In the genomic region with DNA sequence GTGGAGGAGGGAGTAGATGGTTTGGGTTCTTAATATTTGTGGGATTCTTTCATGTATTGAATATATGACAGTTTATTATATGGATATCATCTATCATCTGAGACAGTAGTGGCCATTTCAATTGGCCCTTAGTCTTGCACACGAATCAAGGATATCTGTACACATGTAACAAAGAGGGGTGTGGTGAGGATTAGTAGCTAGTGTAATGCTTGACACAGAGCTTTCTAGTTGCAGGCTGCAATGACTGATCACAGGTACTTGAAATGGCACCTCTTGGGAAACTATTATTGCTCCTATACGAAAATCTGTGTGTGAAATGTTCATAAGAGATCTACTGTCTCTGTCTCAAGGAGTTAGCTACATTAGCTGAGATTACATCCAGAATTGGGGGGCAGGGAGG, we compare ENCODE assay signal across 14 cellular contexts. TPM values are rescaled to one million over a fixed set of nuclear protein-coding genes. Genes with fewer than 3 reads are reported as not detected.
DNase-seq lines count a peak whose midpoint lies in the region; ATAC-seq and TF ChIP-seq lines count a peak whose summit lies in the region.
"Had no signal": no experiment of that assay in that cellular context is flagged by ENCODE, and none has a peak within 500 bp of the region (broad histone marks: within the 10 kb centered on the region; RNA-seq: fewer than 3 reads in every experiment).

No MANE protein-coding gene starts in this region.

- H3K27me3 Mint-ChIP-seq in immature natural killer cell (ENCODE audit: low read depth in 3 of 3) = peaks cover 2 to 12% (median 4%) of the 10 kb centered on the region in 3 donors
- peaks cover 15% of the 10 kb centered on the region for H3K27me3 Mint-ChIP-seq in activated CD4-positive, alpha-beta T cell treated with anti-CD3 and anti-CD28 coated beads, Interleukin-2, amount 10 ng/mL, durations not matched to agents 7 days and 5 days

- no peak overlapping the region for H3K27ac ChIP-seq in IMR-90 (ENCODE audit: insufficient read depth, low read length)
- H3K27ac ChIP-seq in Panc1 (ENCODE audit: low read length) = peak overlapping the region; percentile 100
- peak overlapping the region; percentile 91 for H3K27ac ChIP-seq in epithelial cell of prostate

- H4K20me1 ChIP-seq in IMR-90 (ENCODE audit: insufficient read depth, low read length) = no peaks in the 10 kb centered on the region

- POLR2A ChIA-PET in IMR-90 (lab: Charles Lee; ENCODE audit: unreplicated experiment) (no interaction called here), Panc1 (lab: Charles Lee) (interaction anchor here (0.6 to 1.3 kb wide), 3 partner anchors 14 to 64 kb away, joined by 3 to 6 read pairs (median 3); no protein-coding TSS in a partner anchor)
- POLR2A ChIA-PET in activated CD4-positive, alpha-beta T cell treated with anti-CD3 and anti-CD28 coated beads, Interleukin-2, amount 10 ng/mL, durations not matched to agents 7 days and 5 days (lab: Charles Lee) = no interaction called here

- H2AK9ac ChIP-seq in IMR-90 (replicated peaks; ENCODE audit: low read depth, low read length, poor library complexity) = no peak overlapping the region

- WGBS in IMR-90 (ENCODE audit: extremely low coverage in 2 of 2, insufficient read length in 1 of 2), 2 experiments = no CpG with 5 or more reads among the region's 2 CpGs

- H3K9me3 ChIP-seq in IMR-90 (ENCODE audit: control insufficient read depth, insufficient read depth, low read length) (no peaks in the 10 kb centered on the region), Panc1 (ENCODE audit: control insufficient read depth, insufficient read depth, low read depth, low read length) (no peaks in the 10 kb centered on the region)
- H3K9me3 ChIP-seq: HAP-1 had no signal

- no peak overlapping the region for H3K56ac ChIP-seq in IMR-90 (ENCODE audit: extremely low read depth, insufficient read depth, low read length)

- no peak overlapping the region for H3K4me2 ChIP-seq in IMR-90 (ENCODE audit: low read depth, low read length)

- H3K4me3 Mint-ChIP-seq in immature natural killer cell = no peak overlapping the region
- no peak overlapping the region for H3K4me3 Mint-ChIP-seq in activated CD4-positive, alpha-beta T cell treated with anti-CD3 and anti-CD28 coated beads, Interleukin-2, amount 10 ng/mL, durations not matched to agents 7 days and 5 days
- H3K4me3 Mint-ChIP-seq: HFFc6 had no signal

- H3K36me3 ChIP-seq in IMR-90 (ENCODE audit: control insufficient read depth, insufficient read depth, low read length) (peaks cover 2% of the 10 kb centered on the region), Panc1 (ENCODE audit: control insufficient read depth, insufficient read depth, low read length) (peaks cover 9% of the 10 kb centered on the region; the same call in 1 of the 2 replicates)
- H3K36me3 ChIP-seq: HAP-1 had no signal

- DNase-seq in IMR-90 = no peak
- no peak for DNase-seq in Panc1 (ENCODE audit: low read depth, low spot score)
- no peak for DNase-seq in epithelial cell of prostate (ENCODE audit: low read depth, low spot score)
- no peak for DNase-seq in NCI-H524 treated with DMSO at 0.1 percent for 48 hours (lab: John Stamatoyannopoulos, UW)
- DNase-seq in immature natural killer cell = no peak
- no peak for DNase-seq in activated CD4-positive, alpha-beta T cell treated with anti-CD3 and anti-CD28 coated beads, Interleukin-2, amount 10 ng/mL, durations not matched to agents 7 days and 5 days
- DNase-seq: C1 segment of cervical spinal cord; CD4-positive, alpha-beta memory T cell; COR-L47; DMS153; DND-41; GOT3; HFFc6 had no signal

- BruUV-seq in IMR-90 (replicated peaks; lab: Mats Ljungman, UMichigan) = no TSS peak
- no TSS peak for BruUV-seq in Panc1 (replicated peaks; lab: Mats Ljungman, UMichigan)

- H3K4ac ChIP-seq in IMR-90 (ENCODE audit: low read depth, low read length) = no peak overlapping the region

- H4K91ac ChIP-seq in IMR-90 (ENCODE audit: insufficient read depth, low read depth, low read length) = no peak overlapping the region

- no peak overlapping the region; the same call in 1 of the 2 replicates for H2BK120ac ChIP-seq in IMR-90 (ENCODE audit: low read depth, low read length)

- ATAC-seq in IMR-90 (ENCODE audit: low read depth) (no peak), Panc1 (no peak)

- H3K9me3 Mint-ChIP-seq in immature natural killer cell = no peaks in the 10 kb centered on the region
- no peaks in the 10 kb centered on the region for H3K9me3 Mint-ChIP-seq in activated CD4-positive, alpha-beta T cell treated with anti-CD3 and anti-CD28 coated beads, Interleukin-2, amount 10 ng/mL, durations not matched to agents 7 days and 5 days
- H3K9me3 Mint-ChIP-seq: CD4-positive, alpha-beta memory T cell; HFFc6 had no signal

- H3K27ac Mint-ChIP-seq in immature natural killer cell = no peak overlapping the region
- H3K27ac Mint-ChIP-seq in activated CD4-positive, alpha-beta T cell treated with anti-CD3 and anti-CD28 coated beads, Interleukin-2, amount 10 ng/mL, durations not matched to agents 7 days and 5 days = no peak overlapping the region
- H3K27ac Mint-ChIP-seq: CD4-positive, alpha-beta memory T cell; HFFc6 had no signal

- no peaks in the 10 kb centered on the region for H3K36me3 Mint-ChIP-seq in immature natural killer cell
- H3K36me3 Mint-ChIP-seq in activated CD4-positive, alpha-beta T cell treated with anti-CD3 and anti-CD28 coated beads, Interleukin-2, amount 10 ng/mL, durations not matched to agents 7 days and 5 days (ENCODE audit: low read depth) = no peaks in the 10 kb centered on the region
- H3K36me3 Mint-ChIP-seq: CD4-positive, alpha-beta memory T cell had no signal

- TF ChIP-seq POLR2A in IMR-90 (IDR thresholded peaks at IDR 0.05; ENCODE audit: low read depth, low read length) = no peak

- H3K4me1 Mint-ChIP-seq in immature natural killer cell = no peaks in the 10 kb centered on the region
- no peaks in the 10 kb centered on the region for H3K4me1 Mint-ChIP-seq in activated CD4-positive, alpha-beta T cell treated with anti-CD3 and anti-CD28 coated beads, Interleukin-2, amount 10 ng/mL, durations not matched to agents 7 days and 5 days
- H3K4me1 Mint-ChIP-seq: CD4-positive, alpha-beta memory T cell had no signal

- no peak for TF ChIP-seq RAD21 in IMR-90 (IDR thresholded peaks at IDR 0.05; ENCODE audit: low read length)

- no peak overlapping the region for H2BK20ac ChIP-seq in IMR-90 (ENCODE audit: low read depth, low read length)

- 0 out of 2 replicates have a peak, but pooled peaks cover 5% of the 10 kb centered on the region for H3K9me1 ChIP-seq in IMR-90 (ENCODE audit: insufficient read depth, low read length)

- H3K4me1 ChIP-seq in IMR-90 (ENCODE audit: control insufficient read depth, insufficient read depth, low read length) (peaks cover 2% of the 10 kb centered on the region), Panc1 (ENCODE audit: control insufficient read depth, insufficient read depth, low read length) (peaks cover 48% of the 10 kb centered on the region)

- no peak overlapping the region for H3K23ac ChIP-seq in IMR-90 (ENCODE audit: low read depth, low read length)

- H3K14ac ChIP-seq in IMR-90 (replicated peaks; ENCODE audit: low read depth, low read length) = no peak overlapping the region

- no peak overlapping the region for H2AFZ ChIP-seq in IMR-90 (replicated peaks; ENCODE audit: low read length, poor library complexity)

- H3K27me3 ChIP-seq in IMR-90 (ENCODE audit: control insufficient read depth, insufficient read depth, low read length) = no peaks in the 10 kb centered on the region
- no peaks in the 10 kb centered on the region for H3K27me3 ChIP-seq in Panc1 (ENCODE audit: control insufficient read depth, insufficient read depth, low read length)

- CTCF ChIA-PET in IMR-90 (lab: Yijun Ruan, JAX) = no interaction called here
- CTCF ChIA-PET in Panc1 (lab: Charles Lee) = no interaction called here
- CTCF ChIA-PET in activated CD4-positive, alpha-beta T cell treated with anti-CD3 and anti-CD28 coated beads, Interleukin-2, amount 10 ng/mL, durations not matched to agents 7 days and 5 days (lab: Charles Lee) = interaction anchor here (2.1 kb wide), 1 partner anchor 10 kb away, joined by 5 read pairs; no protein-coding TSS in a partner anchor

- no peak overlapping the region for H3K9ac ChIP-seq in IMR-90 (ENCODE audit: low read depth, low read length)

- peak overlapping the region; percentile 81; the same call in 1 of the 2 replicates for H2AK5ac ChIP-seq in IMR-90 (ENCODE audit: low read depth, low read length)

- no peak overlapping the region for H4K8ac ChIP-seq in IMR-90 (ENCODE audit: low read depth in 2 of 2, low read length in 2 of 2)

- TF ChIP-seq CTCF in IMR-90 (conservative IDR thresholded peaks at IDR 0.05; ENCODE audit: low read depth, low read length) (no peak), Panc1 (IDR thresholded peaks at IDR 0.05) (no peak)

- no peaks in the 10 kb centered on the region for H3K79me1 ChIP-seq in IMR-90 (ENCODE audit: low read depth in 1 of 2, low read length in 2 of 2)

- no peak overlapping the region for H3K18ac ChIP-seq in IMR-90 (ENCODE audit: low read depth, low read length)

- intact Hi-C loops in IMR-90 (cut with micrococcal nuclease) = no loop called here
- intact Hi-C loops in Panc1 (cut with micrococcal nuclease; ENCODE audit: unreplicated experiment) = loop anchor here (5.0 kb wide), 2 partner anchors 32 to 62 kb away; a partner anchor contains a TSS

- H2BK5ac ChIP-seq in IMR-90 (ENCODE audit: low read depth, low read length, poor library complexity, severe bottlenecking) = no peak overlapping the region

- in situ Hi-C loops in IMR-90 (cut with MboI; ENCODE audit: low sequenced_read_pairs) = no loop called here
- in situ Hi-C loops in Panc1 (cut with HindIII; ENCODE audit: low pct_unique_long_range_greater_than_20kb, low sequenced_read_pairs) = no loop called here

- no peak overlapping the region for H4K5ac ChIP-seq in IMR-90 (ENCODE audit: low read depth, low read length)

- dilution Hi-C loops in IMR-90 (cut with HindIII; ENCODE audit: low sequenced_read_pairs, unreplicated experiment) = no loop called here

- no peak overlapping the region for H3K4me3 ChIP-seq in IMR-90 (ENCODE audit: insufficient read depth, low read depth, low read length)
- no peak overlapping the region for H3K4me3 ChIP-seq in Panc1 (ENCODE audit: low read depth in 2 of 2, low read length in 2 of 2)
- H3K4me3 ChIP-seq: HAP-1 had no signal

- H2BK15ac ChIP-seq in IMR-90 (ENCODE audit: low read depth, low read length) = peak overlapping the region; percentile 67; the same call in 1 of the 3 replicates

RNA-seq across cellular contexts. Expression of a gene that starts 12.8 kb away (rescaled TPM):
- total RNA-seq in IMR-90 (2012; rRNA removed) = 232 and 366 TPM in 2 replicates
- 302 and 364 TPM in 2 replicates for polyA plus RNA-seq in IMR-90 (2012; rRNA removed)
- 212 and 271 TPM in 2 replicates for polyA plus RNA-seq in IMR-90 (2012; cell fraction: cytosol; rRNA removed)
- 340 and 869 TPM in 2 replicates for polyA plus RNA-seq in IMR-90 (2012; cell fraction: nucleus; rRNA removed; ENCODE audit: low replicate concordance)
- 1,063 TPM for total RNA-seq in Panc1 (2021; ENCODE audit: unreplicated experiment)
- polyA plus RNA-seq in Panc1 (2012; ENCODE audit: insufficient read length) = 1,714 TPM
- not detected for polyA plus RNA-seq in immature natural killer cell
- total RNA-seq in activated CD4-positive, alpha-beta T cell treated with anti-CD3 and anti-CD28 coated beads, Interleukin-2, amount 10 ng/mL, durations not matched to agents 7 days and 5 days = not detected
- total RNA-seq: CD4-positive, alpha-beta memory T cell had no signal
- polyA plus RNA-seq: CD4-positive, alpha-beta memory T cell had no signal

RNA-seq across cellular contexts. Expression of a gene that starts 31.2 kb away (rescaled TPM):
- under 0.01 TPM in 1 of 2 replicates, not detected in the other for total RNA-seq in IMR-90 (2012; rRNA removed)
- polyA plus RNA-seq in IMR-90 (2012; rRNA removed) = not detected in 2 replicates
- polyA plus RNA-seq in IMR-90 (2012; cell fraction: cytosol; rRNA removed) = not detected in 2 replicates
- not detected in 2 replicates for polyA plus RNA-seq in IMR-90 (2012; cell fraction: nucleus; rRNA removed; ENCODE audit: low replicate concordance)
- total RNA-seq in Panc1 (2021; ENCODE audit: unreplicated experiment) = 54.5 TPM
- 34.5 TPM for polyA plus RNA-seq in Panc1 (2012; ENCODE audit: insufficient read length)
- not detected for polyA plus RNA-seq in immature natural killer cell
- total RNA-seq in activated CD4-positive, alpha-beta T cell treated with anti-CD3 and anti-CD28 coated beads, Interleukin-2, amount 10 ng/mL, durations not matched to agents 7 days and 5 days = not detected
- total RNA-seq: CD4-positive, alpha-beta memory T cell had no signal
- polyA plus RNA-seq: CD4-positive, alpha-beta memory T cell had no signal

Comparison
In these comparisons a context has a peak if more than half of its experiments do, and no peak if none do; other contexts are left out.
1. RNA of a gene that starts 12.8 kb away (total RNA-seq): 1,063 TPM in Panc1 (single experiment) and 232 to 366 TPM in IMR-90; not detected in activated CD4-positive, alpha-beta T cell treated with anti-CD3 and anti-CD28 coated beads, Interleukin-2, amount 10 ng/mL, durations not matched to agents 7 days and 5 days; every median in the first group is over 100 times any median in the second.
2. RNA of a gene that starts 31.2 kb away (total RNA-seq): 54.5 TPM in Panc1 (single experiment); under 0.01 TPM in IMR-90 and not detected in activated CD4-positive, alpha-beta T cell treated with anti-CD3 and anti-CD28 coated beads, Interleukin-2, amount 10 ng/mL, durations not matched to agents 7 days and 5 days; every median in the first group is over 10 times any median in the second.